In the genomic region with DNA sequence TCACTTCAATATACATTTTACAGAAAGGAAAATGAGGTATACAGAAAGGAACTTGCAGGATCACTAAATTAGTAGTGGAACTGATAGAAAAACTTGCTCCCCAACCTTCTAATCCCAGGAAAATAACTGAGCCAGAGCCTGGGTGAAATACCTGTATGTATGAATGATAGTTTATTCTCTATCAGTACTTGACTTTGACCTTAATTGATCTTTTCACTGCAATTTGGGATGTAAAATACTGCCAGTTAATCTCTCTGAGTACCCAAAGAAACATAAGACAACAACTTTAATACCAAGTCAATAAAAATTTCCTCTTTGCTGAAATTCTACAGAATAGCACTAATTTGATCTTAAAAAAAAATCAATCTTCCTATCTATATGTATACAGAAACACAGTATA, we compare ENCODE assay signal across 8 cellular contexts.
"Had no signal": no experiment of that assay in that cellular context is flagged by ENCODE, and none has a peak within 500 bp of the region (broad histone marks: within the 10 kb centered on the region; RNA-seq: fewer than 3 reads in every experiment).

No MANE protein-coding gene starts in this region.

- H3K4me3 ChIP-seq: GM23248, HAP-1 had no signal

- ATAC-seq: HCT116 had no signal

- H3K4me3 Mint-ChIP-seq: HFFc6, IgD-negative memory B cell had no signal

- DNase-seq: GM23248, GOT3, H7, HFFc6, KBM-7 had no signal

- H3K27ac Mint-ChIP-seq: HFFc6 had no signal

- H3K4me1 ChIP-seq: HAP-1 had no signal

- H3K9me3 Mint-ChIP-seq: HFFc6 had no signal

- H3K9me3 ChIP-seq: HAP-1 had no signal

- H3K27ac ChIP-seq: GM23248 had no signal
